8 cellular contexts compared by ENCODE assay signal in the genomic region with DNA sequence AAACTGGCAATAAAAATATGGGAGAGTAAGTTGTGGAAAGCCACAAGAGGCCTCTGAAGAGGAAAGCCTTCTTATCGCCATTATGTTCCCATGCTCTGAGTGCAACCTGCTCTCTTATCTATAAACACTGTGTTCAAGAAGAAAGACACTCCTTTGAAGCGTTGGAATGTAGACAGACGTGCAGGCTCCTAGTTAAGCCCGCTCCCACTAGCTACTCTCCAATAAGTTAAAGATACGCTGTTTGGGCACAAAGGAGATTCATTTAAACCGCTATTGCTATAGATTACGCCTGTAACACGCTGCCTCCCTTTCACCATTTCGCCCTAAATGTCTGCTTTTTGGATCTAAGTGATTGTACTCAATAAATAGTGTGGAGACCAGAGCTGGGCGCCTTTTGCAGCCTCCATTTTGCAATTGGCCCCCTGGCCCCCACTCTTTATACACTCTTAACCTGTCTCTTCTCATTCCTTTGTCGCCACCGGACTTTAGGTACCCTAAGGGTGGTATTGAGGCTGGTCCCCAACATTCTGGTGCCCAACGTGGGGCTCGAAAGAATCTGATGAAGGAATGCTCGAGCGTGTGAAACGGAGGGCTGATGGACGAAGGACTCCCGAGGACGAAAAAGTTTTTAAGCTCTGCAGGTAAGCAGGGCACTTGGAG. TPM values are rescaled to one million over a fixed set of nuclear protein-coding genes. Genes with fewer than 3 reads are reported as not detected.
DNase-seq lines count a peak whose midpoint lies in the region; ATAC-seq and TF ChIP-seq lines count a peak whose summit lies in the region.
"Not testable (repeated sequence)": the region's sequence is repeated elsewhere in the genome, so short reads cannot be mapped to it uniquely, and the experiment has no call there.

No MANE protein-coding gene starts in this region.

- not testable (repeated sequence) for H3K9me3 Mint-ChIP-seq in HFFc6; activated naive CD4-positive, alpha-beta T cell treated with anti-CD3 and anti-CD28 coated beads for 36 hours; effector memory CD8-positive, alpha-beta T cell; nephron; stimulated activated naive CD8-positive, alpha-beta T cell treated with anti-CD3 and anti-CD28 coated beads, Interleukin-15, amount 100 ng/mL, for 72 hours

- CTCF ChIA-PET in BJ (lab: Yijun Ruan, JAX): interaction anchor here (0.6 to 2.2 kb wide), 9 partner anchors 10 to 608 kb away, joined by 3 to 10 read pairs (median 3); a partner anchor contains a TSS
- CTCF ChIA-PET in activated naive CD4-positive, alpha-beta T cell treated with anti-CD3 and anti-CD28 coated beads for 36 hours (lab: Charles Lee): interaction anchor here (0.6 to 1.7 kb wide), 5 partner anchors 10 to 584 kb away, joined by 3 to 4 read pairs (median 3); no protein-coding TSS in a partner anchor

- not testable (repeated sequence) for H3K9me3 ChIP-seq in SJSA1 (replicated peaks); iPS-18a (ENCODE audit: control insufficient read depth, low read depth, low read length)

- not testable (repeated sequence) for H3K27me3 Mint-ChIP-seq in HFFc6 (ENCODE audit: insufficient read depth); activated naive CD4-positive, alpha-beta T cell treated with anti-CD3 and anti-CD28 coated beads for 36 hours (ENCODE audit: low read depth); effector memory CD8-positive, alpha-beta T cell; nephron (ENCODE audit: low read depth); stimulated activated naive CD8-positive, alpha-beta T cell treated with anti-CD3 and anti-CD28 coated beads, Interleukin-15, amount 100 ng/mL, for 72 hours

- H3K4me3 Mint-ChIP-seq in HFFc6 (peak overlapping the region; percentile 96), nephron (peak overlapping the region; percentile 91 to 95 (median 91))
- peak overlapping the region; percentile 84 for H3K4me3 Mint-ChIP-seq in activated naive CD4-positive, alpha-beta T cell treated with anti-CD3 and anti-CD28 coated beads for 36 hours
- peak overlapping the region; percentile 79 to 86 for H3K4me3 Mint-ChIP-seq in effector memory CD8-positive, alpha-beta T cell
- H3K4me3 Mint-ChIP-seq in stimulated activated naive CD8-positive, alpha-beta T cell treated with anti-CD3 and anti-CD28 coated beads, Interleukin-15, amount 100 ng/mL, for 72 hours: peak overlapping the region; percentile 77 to 99

- not testable (repeated sequence) for DNase-seq in BJ (ENCODE audit: low read depth); HFFc6; SJSA1 (ENCODE audit: low read depth in 1 of 2, low spot score in 2 of 2); activated naive CD4-positive, alpha-beta T cell treated with anti-CD3 and anti-CD28 coated beads for 36 hours; effector memory CD8-positive, alpha-beta T cell; stimulated activated naive CD8-positive, alpha-beta T cell treated with anti-CD3 and anti-CD28 coated beads, Interleukin-15, amount 100 ng/mL, for 72 hours

- peak overlapping the region; percentile 40 for H3K27ac ChIP-seq in SJSA1
- peak overlapping the region; percentile 19 for H3K27ac ChIP-seq in iPS-18a (ENCODE audit: low read length)

- H3K4me3 ChIP-seq in BJ (ENCODE audit: low read depth, low read length) (peak overlapping the region; percentile 56), SJSA1 (peak overlapping the region; percentile 44), iPS-18a (ENCODE audit: low read length) (peak overlapping the region; percentile 80)

- not testable (repeated sequence) for H3K4me1 ChIP-seq in SJSA1 (replicated peaks); iPS-18a (ENCODE audit: control insufficient read depth, low read depth, low read length)

- H3K27ac Mint-ChIP-seq in HFFc6 (peak overlapping the region; percentile 94), nephron (peak overlapping the region; percentile 89 to 98 (median 96))
- not testable (repeated sequence) for H3K27ac Mint-ChIP-seq in activated naive CD4-positive, alpha-beta T cell treated with anti-CD3 and anti-CD28 coated beads for 36 hours
- H3K27ac Mint-ChIP-seq in effector memory CD8-positive, alpha-beta T cell: peak overlapping the region; percentile 0 to 86
- peak overlapping the region in 1 of 2 donors; percentile 70 for H3K27ac Mint-ChIP-seq in stimulated activated naive CD8-positive, alpha-beta T cell treated with anti-CD3 and anti-CD28 coated beads, Interleukin-15, amount 100 ng/mL, for 72 hours

- POLR2A ChIA-PET in BJ (lab: Charles Lee): interaction anchor here (0.6 to 0.7 kb wide), 2 partner anchors 10 to 706 kb away, joined by 3 read pairs; no protein-coding TSS in a partner anchor

- not testable (repeated sequence) for TF ChIP-seq CTCF in BJ (IDR thresholded peaks at IDR 0.05; ENCODE audit: insufficient read depth, low read depth, low read length); HFFc6 (IDR thresholded peaks at IDR 0.05); nephron (IDR thresholded peaks at IDR 0.05; ENCODE audit: unreplicated experiment in 3 of 3)

- H3K27me3 ChIP-seq in BJ (ENCODE audit: control insufficient read depth, insufficient read depth, low read length); SJSA1 (replicated peaks): not testable (repeated sequence)
- H3K27me3 ChIP-seq in iPS-18a (ENCODE audit: control insufficient read depth, insufficient read depth, low read length): peaks cover 11% of the 10 kb centered on the region

- not testable (repeated sequence) for H3K36me3 ChIP-seq in BJ (ENCODE audit: control insufficient read depth, insufficient read depth, low read length); SJSA1; iPS-18a (ENCODE audit: control insufficient read depth, low read depth, low read length)

- H3K4me1 Mint-ChIP-seq in HFFc6 (ENCODE audit: low read depth): peaks cover 20% of the 10 kb centered on the region
- not testable (repeated sequence) for H3K4me1 Mint-ChIP-seq in activated naive CD4-positive, alpha-beta T cell treated with anti-CD3 and anti-CD28 coated beads for 36 hours (ENCODE audit: low read depth); nephron; stimulated activated naive CD8-positive, alpha-beta T cell treated with anti-CD3 and anti-CD28 coated beads, Interleukin-15, amount 100 ng/mL, for 72 hours
- peaks cover 10 to 11% of the 10 kb centered on the region in 2 donors for H3K4me1 Mint-ChIP-seq in effector memory CD8-positive, alpha-beta T cell (ENCODE audit: low read depth in 2 of 2)

- not testable (repeated sequence) for H3K36me3 Mint-ChIP-seq in HFFc6 (ENCODE audit: low read depth); activated naive CD4-positive, alpha-beta T cell treated with anti-CD3 and anti-CD28 coated beads for 36 hours (ENCODE audit: low read depth); effector memory CD8-positive, alpha-beta T cell (ENCODE audit: insufficient read depth); nephron (ENCODE audit: low read depth)

- H3K9ac ChIP-seq in iPS-18a (ENCODE audit: low read length): peak overlapping the region; percentile 74

- ATAC-seq in effector memory CD8-positive, alpha-beta T cell (replicated peaks); stimulated activated naive CD8-positive, alpha-beta T cell treated with anti-CD3 and anti-CD28 coated beads, Interleukin-15, amount 100 ng/mL, for 72 hours: not testable (repeated sequence)

- intact Hi-C loops in activated naive CD4-positive, alpha-beta T cell treated with anti-CD3 and anti-CD28 coated beads for 36 hours (cut with micrococcal nuclease): loop anchor here (1.0 to 5.0 kb wide), 9 partner anchors 10 to 708 kb away; a partner anchor contains a TSS

RNA-seq across cellular contexts. Expression of a gene that starts 59.8 kb away (rescaled TPM):
- 0.21 and 0.23 TPM in 2 replicates for polyA plus RNA-seq in BJ (2011; rRNA removed)
- 0.21 TPM in 1 of 2 replicates, not detected in the other for polyA minus RNA-seq in BJ (2011; rRNA and poly(A)+ RNA removed)
- not detected for total RNA-seq in HFFc6 (2021; fragmentation: NEBNext Ultra II Directional; extraction: Animal tissue kit (Norgen Biotek cat#: 25700))
- not detected in 2 replicates for total RNA-seq in SJSA1 (2014; rRNA removed; shearing (Covaris generic))
- 1 to 10 TPM; 1.3 to 1.4 TPM for total RNA-seq in activated naive CD4-positive, alpha-beta T cell treated with anti-CD3 and anti-CD28 coated beads for 36 hours
